Comparison of ENCODE assay signal across 8 cellular contexts in genomic region chr11:76318744-76319384, GRCh38.
A peak's percentile ranks its signal among the peaks of the same experiment; 100 is the strongest.
DNase-seq lines count a peak whose midpoint lies in the region; ATAC-seq and TF ChIP-seq lines count a peak whose summit lies in the region.

No MANE protein-coding gene starts in this region.

- H3K4me1 ChIP-seq in KMS-11 (ENCODE audit: low read depth, poor library complexity, severe bottlenecking) (no peaks in the 10 kb centered on the region), PC-3 (ENCODE audit: insufficient read depth, low read length) (peaks cover 11% of the 10 kb centered on the region)

- no peak overlapping the region; the same call in 1 of the 2 replicates for H2AFZ ChIP-seq in KMS-11 (ENCODE audit: low read depth)
- no peak overlapping the region for H2AFZ ChIP-seq in PC-3 (ENCODE audit: low read length)

- no peaks in the 10 kb centered on the region for H4K20me1 ChIP-seq in KMS-11 (ENCODE audit: insufficient read depth)
- H4K20me1 ChIP-seq in PC-3 (ENCODE audit: low read length): no peaks in the 10 kb centered on the region

- no TSS peak for BruUV-seq in PC-3 (replicated peaks; lab: Mats Ljungman, UMichigan)

- peak; percentile 97 for ATAC-seq in PC-3

- TF ChIP-seq CTCF in KMS-11 (conservative IDR thresholded peaks at IDR 0.05; ENCODE audit: low read depth, low read length): peak; percentile 98
- TF ChIP-seq CTCF in PC-3 (conservative IDR thresholded peaks at IDR 0.05; ENCODE audit: low read depth, low read length): peak; percentile 98
- TF ChIP-seq CTCF in nephron (IDR thresholded peaks at IDR 0.05; ENCODE audit: unreplicated experiment in 3 of 3): peak; percentile 93 to 97 (median 94)

- no peak overlapping the region for H3K4me3 Mint-ChIP-seq in nephron

- H3K4me3 ChIP-seq in KMS-11 (IDR thresholded peaks at IDR 0.05; ENCODE audit: insufficient read depth, low read depth, low read length) (no peak overlapping the region), PC-3 (ENCODE audit: low read length) (no peak overlapping the region)

- H3K4me1 Mint-ChIP-seq in nephron: peaks cover 3% of the 10 kb centered on the region

- H3K9ac ChIP-seq in KMS-11 (no peak overlapping the region), PC-3 (ENCODE audit: low read length) (no peak overlapping the region)

- H3F3A ChIP-seq in PC-3 (ENCODE audit: low read length, unreplicated experiment): no peaks in the 10 kb centered on the region

- H3K9me3 Mint-ChIP-seq in nephron: no peaks in the 10 kb centered on the region

- H3K79me2 ChIP-seq in KMS-11 (ENCODE audit: insufficient read depth, low read depth): no peaks in the 10 kb centered on the region
- H3K79me2 ChIP-seq in PC-3 (ENCODE audit: low read length): no peaks in the 10 kb centered on the region

- no peak overlapping the region for H3K27ac Mint-ChIP-seq in nephron

- intact Hi-C loops in PC-3 (cut with micrococcal nuclease): loop anchor here (1.0 to 2.0 kb wide), 4 partner anchors 112 to 596 kb away; no protein-coding TSS in a partner anchor

- no peak overlapping the region for H3K27ac ChIP-seq in KMS-11
- H3K27ac ChIP-seq in PC-3 (ENCODE audit: low read length): no peak overlapping the region

- H3K36me3 ChIP-seq in KMS-11 (ENCODE audit: insufficient read depth) (no peaks in the 10 kb centered on the region), PC-3 (ENCODE audit: low read depth, low read length) (no peaks in the 10 kb centered on the region)

- POLR2A ChIA-PET in PC-3 (lab: Charles Lee; ENCODE audit: unreplicated experiment): interaction anchor here (0.5 kb wide), 1 partner anchor 686 kb away, joined by 5 read pairs; no protein-coding TSS in a partner anchor

- no peaks in the 10 kb centered on the region for H3K36me3 Mint-ChIP-seq in nephron (ENCODE audit: low read depth)

- DNase-seq in NCI-H1436 (lab: John Stamatoyannopoulos, UW) (peak; percentile 73), NCI-H1436 treated with DMSO at 0.1 percent for 48 hours (lab: John Stamatoyannopoulos, UW) (no peak), PC-3 (peak; percentile 89), activated T-cell treated with anti-CD3 and anti-CD28 coated beads for 48 hours (ENCODE audit: low read depth) (peak; percentile 77), fibroblast of gingiva (ENCODE audit: low read depth) (peak; percentile 44)
- DNase-seq in stimulated activated naive CD4-positive, alpha-beta T cell (lab: John Stamatoyannopoulos, UW): peak; percentile 53 to 87 (median 80)

- H3K4me2 ChIP-seq in KMS-11: no peak overlapping the region
- no peak overlapping the region for H3K4me2 ChIP-seq in PC-3 (ENCODE audit: low read length)

- CTCF ChIA-PET in PC-3 (lab: Charles Lee): interaction anchor here (0.5 to 1.3 kb wide), 6 partner anchors 15 to 206 kb away, joined by 3 to 17 read pairs (median 3); partner anchors contain the start of gene WNT11

- H3K9me3 ChIP-seq in PC-3 (ENCODE audit: low read length): no peaks in the 10 kb centered on the region

- H3K27me3 ChIP-seq in KMS-11 (ENCODE audit: insufficient read depth, low read depth): no peaks in the 10 kb centered on the region
- no peaks in the 10 kb centered on the region for H3K27me3 ChIP-seq in PC-3 (ENCODE audit: low read length)

- no peaks in the 10 kb centered on the region for H3K9me2 ChIP-seq in PC-3 (replicated peaks; ENCODE audit: low read length)

- peaks cover 80% of the 10 kb centered on the region for H3K27me3 Mint-ChIP-seq in nephron (ENCODE audit: low read depth)
